ENCODE assay signal across 8 cellular contexts in the genomic region with DNA sequence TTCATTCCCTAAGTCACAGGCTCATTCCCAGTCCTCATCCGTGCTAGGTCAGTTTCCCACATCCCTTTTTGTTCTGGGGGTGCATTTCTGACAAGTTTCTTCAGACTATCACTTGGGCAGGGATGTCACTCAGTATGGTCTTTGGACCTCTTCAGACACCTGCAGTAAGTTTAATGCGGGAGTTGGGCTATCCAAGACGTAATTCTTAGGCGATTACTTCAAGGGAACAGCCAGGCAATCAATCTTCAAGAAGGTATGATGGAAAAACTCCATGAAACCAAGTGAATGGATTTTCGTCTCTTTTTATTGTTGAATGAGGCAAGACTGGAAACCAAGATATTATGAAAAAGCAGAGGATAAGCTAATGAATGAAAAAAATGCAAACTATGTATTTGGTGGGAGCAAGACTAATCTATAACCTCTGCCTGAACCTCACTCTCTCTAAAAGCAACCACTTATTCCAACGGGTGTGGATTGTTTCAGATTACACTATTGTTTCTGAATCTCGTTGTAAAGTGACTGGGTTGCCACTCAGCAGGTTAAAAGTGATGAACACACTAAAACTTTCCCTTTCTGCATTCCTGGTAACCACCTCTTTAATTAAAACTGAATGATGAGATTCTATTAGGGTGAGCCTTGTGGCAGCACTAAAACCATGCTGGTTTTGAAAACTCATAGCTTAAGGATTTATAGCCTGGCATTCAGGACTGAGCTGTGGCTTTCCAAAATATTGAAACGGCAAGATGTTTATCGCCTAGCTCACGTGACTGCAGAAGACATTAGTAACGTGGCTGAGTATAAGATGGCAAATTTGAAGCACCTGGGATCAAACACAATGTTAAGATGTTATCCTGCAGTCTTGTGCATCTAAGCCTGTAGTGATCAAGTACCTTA. TPM values are rescaled to one million over a fixed set of nuclear protein-coding genes. Genes with fewer than 3 reads are reported as not detected.
DNase-seq lines count a peak whose midpoint lies in the region; ATAC-seq lines count a peak whose summit lies in the region.

No MANE protein-coding gene starts in this region.

- peak overlapping the region; percentile 41 for H3K4me3 Mint-ChIP-seq in activated T-cell treated with anti-CD3 and anti-CD28 coated beads, Interleukin-2, amount 50 U/mL, for 24 hours
- H3K4me3 Mint-ChIP-seq in activated CD8-positive, alpha-beta T cell treated with anti-CD3 and anti-CD28 coated beads, Interleukin-2, amount 10 ng/mL, durations not matched to agents 7 days and 5 days = no peak overlapping the region

- 14% methylated on average over 11 of the region's 11 CpGs for WGBS in thymus

- no peak overlapping the region for H3K27ac Mint-ChIP-seq in activated T-cell treated with anti-CD3 and anti-CD28 coated beads, Interleukin-2, amount 50 U/mL, for 24 hours
- H3K27ac Mint-ChIP-seq in activated CD8-positive, alpha-beta T cell treated with anti-CD3 and anti-CD28 coated beads, Interleukin-2, amount 10 ng/mL, durations not matched to agents 7 days and 5 days = no peak overlapping the region

- CTCF ChIA-PET in activated CD8-positive, alpha-beta T cell treated with anti-CD3 and anti-CD28 coated beads, Interleukin-2, amount 10 ng/mL, durations not matched to agents 7 days and 5 days (lab: Charles Lee) = no interaction called here

- H3K4me1 ChIP-seq in adipocyte (ENCODE audit: control insufficient read depth, insufficient read depth, low read length) (peaks cover 30% of the 10 kb centered on the region), thymus (ENCODE audit: control insufficient read depth, insufficient read depth, low read length) (no peaks in the 10 kb centered on the region)

- H3K27me3 ChIP-seq in adipocyte (replicated peaks; ENCODE audit: control insufficient read depth, insufficient read depth, low read length) = no peaks in the 10 kb centered on the region
- peaks cover 12% of the 10 kb centered on the region for H3K27me3 ChIP-seq in thymus (ENCODE audit: control insufficient read depth, insufficient read depth)

- no peaks in the 10 kb centered on the region for H3K9me3 ChIP-seq in adipocyte (ENCODE audit: control insufficient read depth, low read length)
- H3K9me3 ChIP-seq in thymus (ENCODE audit: control insufficient read depth) = no peaks in the 10 kb centered on the region

- H3K36me3 ChIP-seq in adipocyte (ENCODE audit: control insufficient read depth, insufficient read depth, low read length, severe bottlenecking) (no peaks in the 10 kb centered on the region), thymus (ENCODE audit: control insufficient read depth, insufficient read depth) (no peaks in the 10 kb centered on the region)

- peaks cover 6% of the 10 kb centered on the region for H3K9me3 Mint-ChIP-seq in activated T-cell treated with anti-CD3 and anti-CD28 coated beads, Interleukin-2, amount 50 U/mL, for 24 hours
- no peaks in the 10 kb centered on the region for H3K9me3 Mint-ChIP-seq in activated CD8-positive, alpha-beta T cell treated with anti-CD3 and anti-CD28 coated beads, Interleukin-2, amount 10 ng/mL, durations not matched to agents 7 days and 5 days (ENCODE audit: insufficient read depth)

- no peak overlapping the region for H3K27ac ChIP-seq in thymus (ENCODE audit: low read depth)

- peak overlapping the region; percentile 84 for H3K4me3 ChIP-seq in adipocyte (ENCODE audit: low read length)
- H3K4me3 ChIP-seq in thymus (ENCODE audit: low read length) = peak overlapping the region; percentile 45

- H3K36me3 Mint-ChIP-seq in activated T-cell treated with anti-CD3 and anti-CD28 coated beads, Interleukin-2, amount 50 U/mL, for 24 hours (ENCODE audit: low read depth) = no peaks in the 10 kb centered on the region
- peaks cover 6% of the 10 kb centered on the region for H3K36me3 Mint-ChIP-seq in activated CD8-positive, alpha-beta T cell treated with anti-CD3 and anti-CD28 coated beads, Interleukin-2, amount 10 ng/mL, durations not matched to agents 7 days and 5 days (ENCODE audit: low read depth)

- H3K27me3 Mint-ChIP-seq in activated T-cell treated with anti-CD3 and anti-CD28 coated beads, Interleukin-2, amount 50 U/mL, for 24 hours = peaks cover 76% of the 10 kb centered on the region
- H3K27me3 Mint-ChIP-seq in activated CD8-positive, alpha-beta T cell treated with anti-CD3 and anti-CD28 coated beads, Interleukin-2, amount 10 ng/mL, durations not matched to agents 7 days and 5 days (ENCODE audit: low read depth) = peaks cover 35% of the 10 kb centered on the region

- no peak for DNase-seq in activated T-cell treated with anti-CD3 and anti-CD28 coated beads, Interleukin-2, amount 50 U/mL, for 24 hours
- no peak for DNase-seq in activated T-cell treated with anti-CD3 and anti-CD28 coated beads, Interleukin-2, amount 50 U/mL, for 48 hours
- peak; percentile 68 for DNase-seq in adipocyte (ENCODE audit: low read depth)
- peak; percentile 40 for DNase-seq in kidney tubule cell (ENCODE audit: low spot score)
- no peak for DNase-seq in stimulated activated CD4-positive, alpha-beta T cell treated with anti-CD3 and anti-CD28 coated beads, Interleukin-4, amount 100 ng/mL, for 1 hour
- DNase-seq in activated CD8-positive, alpha-beta T cell treated with anti-CD3 and anti-CD28 coated beads, Interleukin-2, amount 10 ng/mL, durations not matched to agents 7 days and 5 days = no peak

- peaks cover 17% of the 10 kb centered on the region for H3K4me1 Mint-ChIP-seq in activated T-cell treated with anti-CD3 and anti-CD28 coated beads, Interleukin-2, amount 50 U/mL, for 24 hours (ENCODE audit: low read depth)
- peaks cover 6% of the 10 kb centered on the region for H3K4me1 Mint-ChIP-seq in activated CD8-positive, alpha-beta T cell treated with anti-CD3 and anti-CD28 coated beads, Interleukin-2, amount 10 ng/mL, durations not matched to agents 7 days and 5 days (ENCODE audit: low read depth)

- ATAC-seq in GM18498 (IDR thresholded peaks at IDR 0.05; ENCODE audit: unreplicated experiment) = no peak
- ATAC-seq in activated CD8-positive, alpha-beta T cell treated with anti-CD3 and anti-CD28 coated beads, Interleukin-2, amount 10 ng/mL, durations not matched to agents 7 days and 5 days = no peak

- peak overlapping the region; percentile 83 for H3K9ac ChIP-seq in adipocyte (ENCODE audit: low read length)

- POLR2A ChIA-PET in activated CD8-positive, alpha-beta T cell treated with anti-CD3 and anti-CD28 coated beads, Interleukin-2, amount 10 ng/mL, durations not matched to agents 7 days and 5 days (lab: Charles Lee) = no interaction called here

RNA-seq across cellular contexts. Expression of gene RASAL2, which starts 1.1 kb away (rescaled TPM):
- polyA plus RNA-seq in thymus = 1.9 TPM
- not detected for total RNA-seq in activated CD8-positive, alpha-beta T cell treated with anti-CD3 and anti-CD28 coated beads, Interleukin-2, amount 10 ng/mL, durations not matched to agents 7 days and 5 days

Comparison
In these comparisons a context has a peak if more than half of its experiments do, and no peak if none do; other contexts are left out.
1. DNase-seq: peak in adipocyte (single experiment) and kidney tubule cell (single experiment); none in activated T-cell treated with anti-CD3 and anti-CD28 coated beads, Interleukin-2, amount 50 U/mL, for 24 hours (single experiment), activated T-cell treated with anti-CD3 and anti-CD28 coated beads, Interleukin-2, amount 50 U/mL, for 48 hours (0 of 2), stimulated activated CD4-positive, alpha-beta T cell treated with anti-CD3 and anti-CD28 coated beads, Interleukin-4, amount 100 ng/mL, for 1 hour (single experiment) and activated CD8-positive, alpha-beta T cell treated with anti-CD3 and anti-CD28 coated beads, Interleukin-2, amount 10 ng/mL, durations not matched to agents 7 days and 5 days (single experiment).